Comparison of ENCODE assay signal across 17 cellular contexts in genomic region chr15:101027273-101027901, GRCh38.
A peak's percentile ranks its signal among the peaks of the same experiment; 100 is the strongest.
DNase-seq lines count a peak whose midpoint lies in the region; TF ChIP-seq lines count a peak whose summit lies in the region.
"Had no signal": no experiment of that assay in that cellular context is flagged by ENCODE, and none has a peak within 500 bp of the region (broad histone marks: within the 10 kb centered on the region; RNA-seq: fewer than 3 reads in every experiment).

No MANE protein-coding gene starts in this region.

- no peaks in the 10 kb centered on the region for H3K9me3 ChIP-seq in mesenchymal stem cell (ENCODE audit: control insufficient read depth, low read length)
- H3K9me3 ChIP-seq: BLaER1 had no signal

- H4K91ac ChIP-seq in mesenchymal stem cell (ENCODE audit: low read length) = no peak overlapping the region

- no peaks in the 10 kb centered on the region for H3K79me1 ChIP-seq in mesenchymal stem cell (replicated peaks; ENCODE audit: low read length, poor library complexity, severe bottlenecking)

- H3K4me1 ChIP-seq in mesenchymal stem cell (ENCODE audit: control insufficient read depth, insufficient read depth, low read depth, low read length) = no peaks in the 10 kb centered on the region

- H2AFZ ChIP-seq in mesenchymal stem cell (ENCODE audit: low read depth, low read length) = no peak overlapping the region

- H3K27ac Mint-ChIP-seq in osteocyte (ENCODE audit: unreplicated experiment) = no peak overlapping the region
- H3K27ac Mint-ChIP-seq: immature natural killer cell had no signal

- 94% methylated on average over 23 of the region's 25 CpGs for WGBS in mesenchymal stem cell

- H3K36me3 ChIP-seq in mesenchymal stem cell (ENCODE audit: control insufficient read depth in 1 of 2, insufficient read depth in 2 of 2, low read depth in 1 of 2, low read length in 2 of 2) = peaks cover 2 to 78% of the 10 kb centered on the region in 2 experiments
- H3K36me3 ChIP-seq: BLaER1, cardiac muscle cell had no signal

- H3K36me3 Mint-ChIP-seq in osteocyte (ENCODE audit: unreplicated experiment) = peaks cover 17% of the 10 kb centered on the region
- H3K36me3 Mint-ChIP-seq: activated naive CD4-positive, alpha-beta T cell treated with anti-CD3 and anti-CD28 coated beads, Interleukin-2, amount 50 U/mL, for 72 hours; immature natural killer cell had no signal

- no peak overlapping the region for H3K9ac ChIP-seq in mesenchymal stem cell (ENCODE audit: low read length)
- H3K9ac ChIP-seq: BLaER1 had no signal

- H2BK5ac ChIP-seq in mesenchymal stem cell (ENCODE audit: low read depth, low read length, poor library complexity, severe bottlenecking) = no peak overlapping the region

- no peak overlapping the region for H3K18ac ChIP-seq in mesenchymal stem cell (ENCODE audit: low read depth in 1 of 2, low read length in 2 of 2)

- no peak overlapping the region for H3K4me2 ChIP-seq in mesenchymal stem cell (ENCODE audit: low read length, poor library complexity, severe bottlenecking)
- H3K4me2 ChIP-seq: BLaER1 had no signal

- no peaks in the 10 kb centered on the region for H3K9me3 Mint-ChIP-seq in osteocyte (ENCODE audit: unreplicated experiment)
- H3K9me3 Mint-ChIP-seq: activated naive CD4-positive, alpha-beta T cell treated with anti-CD3 and anti-CD28 coated beads, Interleukin-2, amount 50 U/mL, for 72 hours; immature natural killer cell had no signal

- TF ChIP-seq CTCF in coronary artery (IDR thresholded peaks at IDR 0.05) (no peak), osteocyte (IDR thresholded peaks at IDR 0.05) (no peak)

- no peaks in the 10 kb centered on the region for H3K27me3 Mint-ChIP-seq in osteocyte (ENCODE audit: unreplicated experiment)

- H3K4ac ChIP-seq in mesenchymal stem cell (ENCODE audit: low read depth in 1 of 2, low read length in 2 of 2) = no peak overlapping the region

- no peaks in the 10 kb centered on the region for H3K27me3 ChIP-seq in mesenchymal stem cell (ENCODE audit: control insufficient read depth in 1 of 2, insufficient read depth in 1 of 2, low read length in 2 of 2)
- H3K27me3 ChIP-seq: BLaER1, cardiac muscle cell had no signal

- no peak overlapping the region for H3K4me3 Mint-ChIP-seq in osteocyte (ENCODE audit: unreplicated experiment)
- H3K4me3 Mint-ChIP-seq: immature natural killer cell had no signal

- no peak overlapping the region for H2BK15ac ChIP-seq in mesenchymal stem cell (ENCODE audit: low read depth, poor library complexity, severe bottlenecking)

- H3K27ac ChIP-seq in coronary artery = no peak overlapping the region
- no peak overlapping the region for H3K27ac ChIP-seq in mesenchymal stem cell (ENCODE audit: low read length, poor library complexity, severe bottlenecking)
- H3K27ac ChIP-seq: BLaER1, cardiac muscle cell had no signal

- no peak overlapping the region for H2BK120ac ChIP-seq in mesenchymal stem cell (ENCODE audit: low read depth, low read length)

- peak overlapping the region in 1 of 2 experiments; percentile 18 for H3K14ac ChIP-seq in mesenchymal stem cell (ENCODE audit: low read length in 2 of 2)

- H3K4me1 Mint-ChIP-seq in osteocyte (ENCODE audit: unreplicated experiment) = peaks cover 3% of the 10 kb centered on the region
- H3K4me1 Mint-ChIP-seq: immature natural killer cell had no signal

- H3K4me3 ChIP-seq in coronary artery (no peak overlapping the region), mesenchymal stem cell (ENCODE audit: insufficient read depth in 1 of 2, low read depth in 1 of 2, low read length in 2 of 2) (no peak overlapping the region)
- H3K4me3 ChIP-seq: BLaER1, cardiac muscle cell, GM12878 had no signal

- no peak overlapping the region for H2AK5ac ChIP-seq in mesenchymal stem cell (ENCODE audit: low read length, severe bottlenecking)

- DNase-seq in COR-L47 (lab: John Stamatoyannopoulos, UW) = peak; percentile 8
- DNase-seq in NCI-H1105 (lab: John Stamatoyannopoulos, UW) = peak; percentile 87
- peak; percentile 41 for DNase-seq in coronary artery (ENCODE audit: low spot score)
- peak; percentile 84 for DNase-seq in osteocyte (ENCODE audit: extremely low spot score, unreplicated experiment)
- DNase-seq in NAMALWA (ENCODE audit: low spot score) = no peak
- no peak for DNase-seq in mesenchymal stem cell
- DNase-seq in inferior parietal cortex (ENCODE audit: extremely low spot score) = no peak
- no peak for DNase-seq in NCI-H510A (lab: John Stamatoyannopoulos, UW)
- DNase-seq: EL; immature natural killer cell; KBM-7; NCI-H146; NK-92 treated with Interleukin-12 subunit alpha and Interleukin-12 subunit beta, amount 100 ng/mL, for 24 hours had no signal

- H2BK12ac ChIP-seq in mesenchymal stem cell (ENCODE audit: low read length in 2 of 2) = no peak overlapping the region

- no peak overlapping the region for H4K8ac ChIP-seq in mesenchymal stem cell (ENCODE audit: low read length)

- H3K23ac ChIP-seq in mesenchymal stem cell (ENCODE audit: low read length in 2 of 2) = no peak overlapping the region

Comparison
In these comparisons a context has a peak if more than half of its experiments do, and no peak if none do; other contexts are left out.
1. DNase-seq: peak in COR-L47 (single experiment), NCI-H1105 (single experiment), coronary artery (single experiment) and osteocyte (single experiment); none in NAMALWA (single experiment), mesenchymal stem cell (single experiment), inferior parietal cortex (single experiment) and NCI-H510A (single experiment).